ENCODE assay signal across 2 cellular contexts in the genomic region with DNA sequence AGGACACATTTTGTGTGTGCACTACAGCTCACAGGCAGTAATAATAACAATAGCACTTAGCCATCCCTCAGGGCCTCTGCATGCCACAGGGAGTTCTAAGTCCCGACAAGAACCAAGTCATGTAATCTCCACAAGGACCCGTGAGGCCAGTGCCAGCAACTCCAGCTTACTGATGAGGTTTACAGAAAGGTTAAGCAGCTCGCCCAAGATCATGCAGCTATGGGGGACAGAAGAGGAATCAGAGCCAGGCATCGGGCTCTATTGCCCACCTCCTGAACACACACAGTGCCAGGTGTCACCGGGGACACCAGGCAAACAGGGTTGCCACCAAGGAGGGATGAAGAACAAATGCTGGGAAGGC.
TF ChIP-seq lines count a peak whose summit lies in the region.

No MANE protein-coding gene starts in this region.

TF ChIP-seq in GM23338, 12 proteins besides CTCF, POLR2A, EP300 and RAD21:
- TF ChIP-seq EZH2 (IDR thresholded peaks at IDR 0.05; ENCODE audit: low read depth, unreplicated experiment) (no peak), POLR2AphosphoS5 (IDR thresholded peaks at IDR 0.05; ENCODE audit: low read depth) (no peak), EZH2phosphoT487 (IDR thresholded peaks at IDR 0.05; ENCODE audit: unreplicated experiment) (no peak), JUNB (IDR thresholded peaks at IDR 0.05; ENCODE audit: unreplicated experiment) (no peak), ZNF114 (CRISPR knock-in tag; IDR thresholded peaks at IDR 0.05) (no peak), ZNF331 (CRISPR knock-in tag; IDR thresholded peaks at IDR 0.05; ENCODE audit: low read depth) (no peak)
- TF ChIP-seq, protein P1, sequence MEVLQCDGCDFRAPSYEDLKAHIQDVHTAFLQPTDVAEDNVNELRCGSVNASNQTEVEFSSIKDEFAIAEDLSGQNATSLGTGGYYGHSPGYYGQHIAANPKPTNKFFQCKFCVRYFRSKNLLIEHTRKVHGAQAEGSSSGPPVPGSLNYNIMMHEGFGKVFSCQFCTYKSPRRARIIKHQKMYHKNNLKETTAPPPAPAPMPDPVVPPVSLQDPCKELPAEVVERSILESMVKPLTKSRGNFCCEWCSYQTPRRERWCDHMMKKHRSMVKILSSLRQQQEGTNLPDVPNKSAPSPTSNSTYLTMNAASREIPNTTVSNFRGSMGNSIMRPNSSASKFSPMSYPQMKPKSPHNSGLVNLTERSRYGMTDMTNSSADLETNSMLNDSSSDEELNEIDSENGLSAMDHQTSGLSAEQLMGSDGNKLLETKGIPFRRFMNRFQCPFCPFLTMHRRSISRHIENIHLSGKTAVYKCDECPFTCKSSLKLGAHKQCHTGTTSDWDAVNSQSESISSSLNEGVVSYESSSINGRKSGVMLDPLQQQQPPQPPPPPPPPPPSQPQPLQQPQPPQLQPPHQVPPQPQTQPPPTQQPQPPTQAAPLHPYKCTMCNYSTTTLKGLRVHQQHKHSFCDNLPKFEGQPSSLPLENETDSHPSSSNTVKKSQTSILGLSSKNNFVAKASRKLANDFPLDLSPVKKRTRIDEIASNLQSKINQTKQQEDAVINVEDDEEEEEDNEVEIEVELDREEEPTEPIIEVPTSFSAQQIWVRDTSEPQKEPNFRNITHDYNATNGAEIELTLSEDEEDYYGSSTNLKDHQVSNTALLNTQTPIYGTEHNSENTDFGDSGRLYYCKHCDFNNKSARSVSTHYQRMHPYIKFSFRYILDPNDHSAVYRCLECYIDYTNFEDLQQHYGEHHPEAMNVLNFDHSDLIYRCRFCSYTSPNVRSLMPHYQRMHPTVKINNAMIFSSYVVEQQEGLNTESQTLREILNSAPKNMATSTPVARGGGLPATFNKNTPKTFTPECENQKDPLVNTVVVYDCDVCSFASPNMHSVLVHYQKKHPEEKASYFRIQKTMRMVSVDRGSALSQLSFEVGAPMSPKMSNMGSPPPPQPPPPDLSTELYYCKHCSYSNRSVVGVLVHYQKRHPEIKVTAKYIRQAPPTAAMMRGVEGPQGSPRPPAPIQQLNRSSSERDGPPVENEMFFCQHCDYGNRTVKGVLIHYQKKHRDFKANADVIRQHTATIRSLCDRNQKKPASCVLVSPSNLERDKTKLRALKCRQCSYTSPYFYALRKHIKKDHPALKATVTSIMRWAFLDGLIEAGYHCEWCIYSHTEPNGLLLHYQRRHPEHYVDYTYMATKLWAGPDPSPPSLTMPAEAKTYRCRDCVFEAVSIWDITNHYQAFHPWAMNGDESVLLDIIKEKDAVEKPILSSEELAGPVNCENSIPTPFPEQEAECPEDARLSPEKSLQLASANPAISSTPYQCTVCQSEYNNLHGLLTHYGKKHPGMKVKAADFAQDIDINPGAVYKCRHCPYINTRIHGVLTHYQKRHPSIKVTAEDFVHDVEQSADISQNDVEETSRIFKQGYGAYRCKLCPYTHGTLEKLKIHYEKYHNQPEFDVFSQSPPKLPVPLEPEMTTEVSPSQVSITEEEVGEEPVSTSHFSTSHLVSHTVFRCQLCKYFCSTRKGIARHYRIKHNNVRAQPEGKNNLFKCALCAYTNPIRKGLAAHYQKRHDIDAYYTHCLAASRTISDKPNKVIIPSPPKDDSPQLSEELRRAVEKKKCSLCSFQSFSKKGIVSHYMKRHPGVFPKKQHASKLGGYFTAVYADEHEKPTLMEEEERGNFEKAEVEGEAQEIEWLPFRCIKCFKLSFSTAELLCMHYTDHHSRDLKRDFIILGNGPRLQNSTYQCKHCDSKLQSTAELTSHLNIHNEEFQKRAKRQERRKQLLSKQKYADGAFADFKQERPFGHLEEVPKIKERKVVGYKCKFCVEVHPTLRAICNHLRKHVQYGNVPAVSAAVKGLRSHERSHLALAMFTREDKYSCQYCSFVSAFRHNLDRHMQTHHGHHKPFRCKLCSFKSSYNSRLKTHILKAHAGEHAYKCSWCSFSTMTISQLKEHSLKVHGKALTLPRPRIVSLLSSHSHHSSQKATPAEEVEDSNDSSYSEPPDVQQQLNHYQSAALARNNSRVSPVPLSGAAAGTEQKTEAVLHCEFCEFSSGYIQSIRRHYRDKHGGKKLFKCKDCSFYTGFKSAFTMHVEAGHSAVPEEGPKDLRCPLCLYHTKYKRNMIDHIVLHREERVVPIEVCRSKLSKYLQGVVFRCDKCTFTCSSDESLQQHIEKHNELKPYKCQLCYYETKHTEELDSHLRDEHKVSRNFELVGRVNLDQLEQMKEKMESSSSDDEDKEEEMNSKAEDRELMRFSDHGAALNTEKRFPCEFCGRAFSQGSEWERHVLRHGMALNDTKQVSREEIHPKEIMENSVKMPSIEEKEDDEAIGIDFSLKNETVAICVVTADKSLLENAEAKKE (CRISPR knock-in tag; IDR thresholded peaks at IDR 0.05): no peak

TF ChIP-seq in H1, 55 proteins besides CTCF, POLR2A, EP300 and RAD21:
- TF ChIP-seq JUN (IDR thresholded peaks at IDR 0.05; ENCODE audit: low read depth, low read length) (no peak), CEBPB (IDR thresholded peaks at IDR 0.05; ENCODE audit: low read depth, low read length) (no peak), MAFK (IDR thresholded peaks at IDR 0.05; ENCODE audit: low read depth, low read length) (no peak), ASH2L (IDR thresholded peaks at IDR 0.05; ENCODE audit: low read length) (no peak), GABPA (IDR thresholded peaks at IDR 0.05; ENCODE audit: borderline replicate concordance, insufficient read depth, low read length) (no peak), POLR2AphosphoS5 (IDR thresholded peaks at IDR 0.05; ENCODE audit: low read depth, low read length) (no peak), EGR1 (IDR thresholded peaks at IDR 0.05; ENCODE audit: borderline replicate concordance, low read depth, low read length) (no peak), RNF2 (IDR thresholded peaks at IDR 0.05; ENCODE audit: borderline replicate concordance, low read depth, low read length, missing control alignments, poor library complexity, severe bottlenecking) (no peak), CBX8 (IDR thresholded peaks at IDR 0.05; ENCODE audit: borderline replicate concordance, low read depth, low read length) (no peak), NANOG (IDR thresholded peaks at IDR 0.05; ENCODE audit: insufficient read depth, low read depth, low read length, poor library complexity, severe bottlenecking) (no peak), SUZ12 (IDR thresholded peaks at IDR 0.05; ENCODE audit: low read length) (no peak), HDAC6 (IDR thresholded peaks at IDR 0.05; ENCODE audit: low read depth, low read length) (no peak), CBX5 (IDR thresholded peaks at IDR 0.05; ENCODE audit: low read depth, low read length) (no peak), CTBP2 (IDR thresholded peaks at IDR 0.05; ENCODE audit: borderline replicate concordance, insufficient read depth, insufficient read length, low read length) (no peak), TBP (IDR thresholded peaks at IDR 0.05; ENCODE audit: low read depth, low read length) (no peak)
